Comparison of ENCODE assay signal across 1 cellular context in genomic region chr1:75092141-75092540, GRCh38.
TF ChIP-seq lines count a peak whose summit lies in the region.

No MANE protein-coding gene starts in this region.

TF ChIP-seq in HCT116, 20 proteins besides CTCF, POLR2A, EP300 and RAD21 (continued from another document):
- TF ChIP-seq REST (IDR thresholded peaks at IDR 0.05; ENCODE audit: low read depth) (no peak), ZNF274 (IDR thresholded peaks at IDR 0.05; ENCODE audit: low read depth, low read length) (no peak), ELF1 (IDR thresholded peaks at IDR 0.05; ENCODE audit: borderline replicate concordance, low read depth) (no peak), YY1 (IDR thresholded peaks at IDR 0.05; ENCODE audit: extremely low read depth, insufficient replicate concordance, low read depth, low read length) (no peak)
